In genomic region chr5:10724799-10725507, GRCh38 we compare ENCODE assay signal across 9 cellular contexts. TPM values are rescaled to one million over a fixed set of nuclear protein-coding genes. Genes with fewer than 3 reads are reported as not detected.
DNase-seq lines count a peak whose midpoint lies in the region; TF ChIP-seq lines count a peak whose summit lies in the region.
"Had no signal": no experiment of that assay in that cellular context is flagged by ENCODE, and none has a peak within 500 bp of the region (broad histone marks: within the 10 kb centered on the region; RNA-seq: fewer than 3 reads in every experiment).

No MANE protein-coding gene starts in this region.

- TF ChIP-seq CTCF in AG10803 (conservative IDR thresholded peaks at IDR 0.05; ENCODE audit: low read length) (peak; percentile 22; the same call in 1 of the 2 replicates), dorsolateral prefrontal cortex (IDR thresholded peaks at IDR 0.05 in 54 of 56, conservative IDR thresholded peaks at IDR 0.05 in 2 of 56; ENCODE audit: low read depth in 1 of 56, partially characterized antibody in 56 of 56) (peak in 39 of 56 donors; percentile 12 to 47 (median 25))

- no peak overlapping the region; the same call in 1 of the 2 replicates for H3K4me3 ChIP-seq in AG10803 (ENCODE audit: low read length)
- no peak overlapping the region for H3K4me3 ChIP-seq in dorsolateral prefrontal cortex
- no peak overlapping the region for H3K4me3 ChIP-seq in mucosa of stomach (ENCODE audit: low read length)

- intact Hi-C loops in dorsolateral prefrontal cortex (cut with DNase I) = no loop called here

- H3K27ac ChIP-seq in dorsolateral prefrontal cortex = peak overlapping the region in 46 of 59 donors; percentile 2 to 78 (median 56)

- H3K4me1 ChIP-seq in mucosa of stomach (ENCODE audit: control insufficient read depth, insufficient read depth, low read length) = peaks cover 49% of the 10 kb centered on the region

- H3K9me3 ChIP-seq in mucosa of stomach (ENCODE audit: control insufficient read depth, low read length) = no peaks in the 10 kb centered on the region

- peak overlapping the region; percentile 51 for H3K9ac ChIP-seq in mucosa of stomach (ENCODE audit: low read length)

- TF ChIP-seq POLR2A in erythroblast (IDR thresholded peaks at IDR 0.05; ENCODE audit: low read length) = no peak

- H3K36me3 ChIP-seq in mucosa of stomach (ENCODE audit: control insufficient read depth, insufficient read depth, low read length) = no peaks in the 10 kb centered on the region

- H3K27me3 ChIP-seq in dorsolateral prefrontal cortex (no peaks in the 10 kb centered on the region), mucosa of stomach (ENCODE audit: control insufficient read depth, insufficient read depth, low read length) (no peaks in the 10 kb centered on the region)

- DNase-seq in AG10803 (ENCODE audit: low read depth) (peak; percentile 61), NCI-H446 (lab: John Stamatoyannopoulos, UW) (peak; percentile 72 to 90), dorsolateral prefrontal cortex (no peak), islet precursor cell (no peak), NCI-H2227 (lab: John Stamatoyannopoulos, UW; ENCODE audit: unreplicated experiment) (no peak), erythroblast (lab: John Stamatoyannopoulos, UW) (no peak), NCI-H1048 (lab: John Stamatoyannopoulos, UW) (no peak)
- DNase-seq: NCI-H1930 had no signal

RNA-seq across cellular contexts. Expression of gene DAP, which starts 36.1 kb away (rescaled TPM):
- 10 to 100 TPM; 16.1 to 43.5 (median 28.7) TPM for total RNA-seq in dorsolateral prefrontal cortex

Comparison
In these comparisons a context has a peak if more than half of its experiments do, and no peak if none do; other contexts are left out.
1. DNase-seq: peak in AG10803 (single experiment) and NCI-H446 (2 of 2); none in dorsolateral prefrontal cortex (0 of 10), islet precursor cell (single experiment), NCI-H2227 (single experiment), erythroblast (0 of 2) and NCI-H1048 (single experiment).